Comparison of ENCODE assay signal across 8 cellular contexts in genomic region chr4:75724066-75724866, GRCh38. TPM values are rescaled to one million over a fixed set of nuclear protein-coding genes. Genes with fewer than 3 reads are reported as not detected.
DNase-seq lines count a peak whose midpoint lies in the region; ATAC-seq and TF ChIP-seq lines count a peak whose summit lies in the region.

Gene USO1 (plus strand): TSS chr4:75724577. CDS start chr4:75724820, 243 bp downstream.

- H3K4me2 ChIP-seq in PC-9, result peak within 1 kb of the TSS; percentile 92

- intact Hi-C loops in PC-9 (cut with micrococcal nuclease; ENCODE audit: unreplicated experiment), result loop anchor here (1.0 kb wide), 1 partner anchor 51 kb away; the partner anchor contains the start of gene G3BP2

- H4K20me1 ChIP-seq in PC-9 (ENCODE audit: insufficient read depth), result no peaks in the 10 kb centered on the region; the same call in 1 of the 2 replicates

- peaks cover 63% of the 10 kb centered on the region for H3K79me2 ChIP-seq in PC-9 (ENCODE audit: low read depth)

- H3K36me3 ChIP-seq in PC-9 (ENCODE audit: low read depth) (no peaks in the 10 kb centered on the region), mucosa of rectum (ENCODE audit: control insufficient read depth in 2 of 2, insufficient read depth in 2 of 2, low read length in 2 of 2) (no peaks in the 10 kb centered on the region)

- TF ChIP-seq CTCF in PC-9 (conservative IDR thresholded peaks at IDR 0.05) (peak; percentile 79), epithelial cell of proximal tubule (conservative IDR thresholded peaks at IDR 0.05; ENCODE audit: low read depth, low read length) (peak; percentile 97)

- CTCF ChIA-PET in PC-9 (lab: Charles Lee), result interaction anchor here (0.7 to 1.2 kb wide), 3 partner anchors 50 to 71 kb away, joined by 3 to 4 read pairs (median 3); no protein-coding TSS in a partner anchor

- no peaks in the 10 kb centered on the region for H3K9me2 ChIP-seq in PC-9 (ENCODE audit: insufficient read depth)

- DNase-seq in DMS79 treated with DMSO at 0.1 percent for 48 hours (lab: John Stamatoyannopoulos, UW), result peak; percentile 94
- DNase-seq in KBM-7, result peak; percentile 99
- DNase-seq in PC-9, result peak; percentile 89 to 97
- DNase-seq in activated T-cell treated with anti-CD3 and anti-CD28 coated beads, Interleukin-2, amount 50 U/mL, for 1 hour, result peak; percentile 100
- DNase-seq in epithelial cell of proximal tubule (ENCODE audit: low read depth), result peak; percentile 88
- DNase-seq in stimulated activated CD8-positive, alpha-beta memory T cell treated with anti-CD3 and anti-CD28 coated beads, Interleukin-4, amount 100 ng/mL, for 48 hours, result peak; percentile 100

- peak within 1 kb of the TSS; percentile 88 for H3K27ac ChIP-seq in PC-9
- H3K27ac ChIP-seq in mucosa of rectum (ENCODE audit: low read depth in 2 of 2, low read length in 2 of 2), result peak within 1 kb of the TSS; percentile 99

- H3F3A ChIP-seq in PC-9 (ENCODE audit: insufficient read depth, low read depth), result peaks cover 7% of the 10 kb centered on the region

- BruUV-seq in PC-9 (replicated peaks; lab: Mats Ljungman, UMichigan), result no TSS peak

- H3K9me3 ChIP-seq in PC-9 (ENCODE audit: insufficient read depth, low read depth), result no peaks in the 10 kb centered on the region
- no peaks in the 10 kb centered on the region for H3K9me3 ChIP-seq in mucosa of rectum (ENCODE audit: control insufficient read depth in 2 of 2, low read length in 2 of 2)

- in situ Hi-C loops in KBM-7 (cut with MboI; ENCODE audit: low pct_unique_long_range_greater_than_20kb, low sequenced_read_pairs), result no loop called here

- H2AFZ ChIP-seq in PC-9, result peak within 1 kb of the TSS; percentile 74

- H3K4me1 ChIP-seq in PC-9 (replicated peaks; ENCODE audit: insufficient read depth), result peaks cover 38% of the 10 kb centered on the region
- H3K4me1 ChIP-seq in mucosa of rectum (ENCODE audit: control insufficient read depth in 2 of 2, insufficient read depth in 2 of 2, low read length in 2 of 2), result peaks cover 14 to 17% of the 10 kb centered on the region in 2 donors

- POLR2A ChIA-PET in PC-9 (lab: Charles Lee; ENCODE audit: unreplicated experiment), result interaction anchor here (0.6 to 1.0 kb wide), 12 partner anchors 12 to 383 kb away, joined by 3 to 7 read pairs (median 4); partner anchors contain the start of gene CDKL2

- peak within 1 kb of the TSS; percentile 69 for H3K4me3 ChIP-seq in PC-9
- peak within 1 kb of the TSS; percentile 96 for H3K4me3 ChIP-seq in epithelial cell of proximal tubule (ENCODE audit: low read depth, low read length)
- H3K4me3 ChIP-seq in mucosa of rectum (ENCODE audit: low read length in 2 of 2), result peak within 1 kb of the TSS; percentile 97 to 100

- H3K27me3 ChIP-seq in PC-9 (ENCODE audit: insufficient read depth, low read depth), result no peaks in the 10 kb centered on the region
- no peaks in the 10 kb centered on the region for H3K27me3 ChIP-seq in mucosa of rectum (ENCODE audit: control insufficient read depth in 2 of 2, insufficient read depth in 2 of 2, low read length in 2 of 2)

- H3K9ac ChIP-seq in mucosa of rectum (ENCODE audit: low read depth in 1 of 2, low read length in 2 of 2), result peak within 1 kb of the TSS; percentile 100

- peak; percentile 85 for ATAC-seq in GM21717 (IDR thresholded peaks at IDR 0.05; ENCODE audit: unreplicated experiment)

RNA-seq across cellular contexts. Expression of gene USO1, which starts in this region (rescaled TPM):
- total RNA-seq in PC-9 (2021), result 26.5 and 33.9 TPM in 2 replicates
- 46.0 and 57.8 TPM in 2 replicates for total RNA-seq in epithelial cell of proximal tubule

Comparison
In these comparisons a context has a peak if more than half of its experiments do, and no peak if none do; other contexts are left out.
1. Peak in every context shown above with its lines: DNase-seq, ATAC-seq, H3K4me3 ChIP-seq and H3K27ac ChIP-seq.